ENCODE assay signal across 12 cellular contexts in the genomic region with DNA sequence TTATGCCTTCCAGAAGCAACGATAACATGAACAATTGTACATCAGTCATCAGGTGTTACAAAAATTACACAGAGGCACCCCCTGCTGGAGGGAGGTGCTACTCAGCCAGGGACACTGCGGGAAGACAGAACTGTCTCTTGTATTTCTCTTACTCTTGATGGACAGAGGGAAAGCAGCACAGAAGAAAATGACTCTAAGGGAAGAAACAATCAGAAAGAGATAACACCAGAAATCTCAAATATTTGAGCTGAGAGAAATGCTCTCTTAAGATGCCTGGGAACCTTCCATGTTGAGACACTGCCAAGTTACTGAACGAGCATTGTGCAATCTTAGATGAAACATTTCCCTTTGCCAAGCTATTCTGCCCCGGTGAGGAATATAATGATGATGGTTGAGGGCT.
DNase-seq lines count a peak whose midpoint lies in the region; FAIRE-seq and TF ChIP-seq lines count a peak whose summit lies in the region.
"Had no signal": no experiment of that assay in that cellular context is flagged by ENCODE, and none has a peak within 500 bp of the region (broad histone marks: within the 10 kb centered on the region; RNA-seq: fewer than 3 reads in every experiment).

No MANE protein-coding gene starts in this region.

- no peak overlapping the region for H3K4me3 Mint-ChIP-seq in chondrocyte (ENCODE audit: unreplicated experiment)
- H3K4me3 Mint-ChIP-seq: CD8-positive, alpha-beta memory T cell had no signal

- no peak overlapping the region for H3K9ac ChIP-seq in trophoblast cell (ENCODE audit: low read length)

- WGBS in trophoblast cell (ENCODE audit: extremely low coverage, insufficient coverage, insufficient read length): no CpG with 5 or more reads among the region's 4 CpGs

- peak; percentile 72 for TF ChIP-seq CTCF in chondrocyte (IDR thresholded peaks at IDR 0.05)
- no peak for TF ChIP-seq CTCF in coronary artery (IDR thresholded peaks at IDR 0.05)

- H2BK5ac ChIP-seq in trophoblast cell (ENCODE audit: low read depth, low read length, poor library complexity): no peak overlapping the region

- H3K9me3 Mint-ChIP-seq in chondrocyte (ENCODE audit: low read depth): peaks cover 18% of the 10 kb centered on the region

- H3K27me3 ChIP-seq in MG63 (peaks cover 4% of the 10 kb centered on the region), trophoblast cell (ENCODE audit: insufficient read depth, low read length) (no peaks in the 10 kb centered on the region)
- H3K27me3 ChIP-seq: upper lobe of left lung had no signal

- no peaks in the 10 kb centered on the region for H3K9me3 ChIP-seq in MG63
- no peaks in the 10 kb centered on the region for H3K9me3 ChIP-seq in trophoblast cell (ENCODE audit: insufficient read depth, low read depth, low read length)

- H3K4me1 ChIP-seq in trophoblast cell (ENCODE audit: control insufficient read depth in 1 of 2, insufficient read depth in 2 of 2, low read length in 2 of 2): no peaks in the 10 kb centered on the region
- H3K4me1 ChIP-seq: upper lobe of left lung had no signal

- H3K79me2 ChIP-seq in trophoblast cell (ENCODE audit: control insufficient read depth, insufficient read depth, low read length, poor library complexity): no peaks in the 10 kb centered on the region

- H3K79me1 ChIP-seq in trophoblast cell (ENCODE audit: low read length): no peaks in the 10 kb centered on the region

- FAIRE-seq in GM12892 (lab: Jason Lieb, UNC): no peak

- H3K36me3 ChIP-seq in MG63 (no peaks in the 10 kb centered on the region), trophoblast cell (ENCODE audit: control insufficient read depth in 1 of 2, insufficient read depth in 2 of 2, low read length in 2 of 2) (no peaks in the 10 kb centered on the region)
- H3K36me3 ChIP-seq: upper lobe of left lung had no signal

- no peak overlapping the region for H3K23ac ChIP-seq in trophoblast cell (ENCODE audit: low read length)

- no peak overlapping the region for H4K91ac ChIP-seq in trophoblast cell (ENCODE audit: low read depth, low read length)

- no peak overlapping the region for H3K27ac Mint-ChIP-seq in chondrocyte (ENCODE audit: unreplicated experiment)
- H3K27ac Mint-ChIP-seq: CD8-positive, alpha-beta memory T cell; naive B cell had no signal

- H3K4me2 ChIP-seq in trophoblast cell (ENCODE audit: low read length): no peak overlapping the region

- DNase-seq in NCI-H748 (lab: John Stamatoyannopoulos, UW; ENCODE audit: unreplicated experiment) (peak; percentile 4), NCI-H748 treated with DMSO at 0.1 percent for 48 hours (lab: John Stamatoyannopoulos, UW) (no peak), MG63 (peak; percentile 47), chondrocyte (ENCODE audit: low spot score) (no peak), trophoblast cell (peak; percentile 61 to 75), coronary artery (ENCODE audit: low spot score) (no peak), GM12892 (ENCODE audit: insufficient read length) (no peak), DMS153 (lab: John Stamatoyannopoulos, UW) (no peak)
- DNase-seq: activated gamma-delta T cell; CD8-positive, alpha-beta memory T cell; naive B cell; upper lobe of left lung had no signal

- peaks cover 4% of the 10 kb centered on the region for H3K4me1 Mint-ChIP-seq in chondrocyte (ENCODE audit: low read depth)
- H3K4me1 Mint-ChIP-seq: CD8-positive, alpha-beta memory T cell; naive B cell had no signal

- no peak overlapping the region for H3K4ac ChIP-seq in trophoblast cell (ENCODE audit: low read depth, low read length)

- H3K36me3 Mint-ChIP-seq in chondrocyte (ENCODE audit: low read depth): peaks cover 1% of the 10 kb centered on the region
- H3K36me3 Mint-ChIP-seq: CD8-positive, alpha-beta memory T cell had no signal

- H2BK12ac ChIP-seq in trophoblast cell (ENCODE audit: low read length): no peak overlapping the region

- H3K27ac ChIP-seq in trophoblast cell (ENCODE audit: low read depth, low read length): no peak overlapping the region
- no peak overlapping the region for H3K27ac ChIP-seq in coronary artery
- H3K27ac ChIP-seq: upper lobe of left lung had no signal

- no peak overlapping the region for H2AK5ac ChIP-seq in trophoblast cell (ENCODE audit: low read length)

- H3K4me3 ChIP-seq in MG63 (no peak overlapping the region), trophoblast cell (ENCODE audit: low read depth, low read length) (no peak overlapping the region), coronary artery (no peak overlapping the region)
- H3K4me3 ChIP-seq: upper lobe of left lung had no signal

- H2AFZ ChIP-seq in trophoblast cell (ENCODE audit: insufficient read depth, low read length, poor library complexity): no peak overlapping the region

- no peak overlapping the region for H3K14ac ChIP-seq in trophoblast cell (ENCODE audit: low read length)

- no peak overlapping the region for H4K8ac ChIP-seq in trophoblast cell (ENCODE audit: low read depth, low read length)

- H4K12ac ChIP-seq in trophoblast cell (ENCODE audit: low read depth, low read length): no peak overlapping the region

- H3K18ac ChIP-seq in trophoblast cell (ENCODE audit: low read length): no peak overlapping the region

- peaks cover 17% of the 10 kb centered on the region for H3K27me3 Mint-ChIP-seq in chondrocyte (ENCODE audit: low read depth)
- H3K27me3 Mint-ChIP-seq: naive B cell had no signal

- no peak overlapping the region for H2BK120ac ChIP-seq in trophoblast cell (ENCODE audit: insufficient read depth, low read length, poor library complexity)

- TF ChIP-seq POLR2A in GM12892 (IDR thresholded peaks at IDR 0.05; ENCODE audit: low read depth, low read length): no peak

Comparison
In these comparisons a context has a peak if more than half of its experiments do, and no peak if none do; other contexts are left out.
1. DNase-seq: peak in NCI-H748 (single experiment), MG63 (single experiment) and trophoblast cell (2 of 2); none in NCI-H748 treated with DMSO at 0.1 percent for 48 hours (single experiment), chondrocyte (single experiment), coronary artery (single experiment), GM12892 (single experiment) and DMS153 (single experiment).